In the genomic region with DNA sequence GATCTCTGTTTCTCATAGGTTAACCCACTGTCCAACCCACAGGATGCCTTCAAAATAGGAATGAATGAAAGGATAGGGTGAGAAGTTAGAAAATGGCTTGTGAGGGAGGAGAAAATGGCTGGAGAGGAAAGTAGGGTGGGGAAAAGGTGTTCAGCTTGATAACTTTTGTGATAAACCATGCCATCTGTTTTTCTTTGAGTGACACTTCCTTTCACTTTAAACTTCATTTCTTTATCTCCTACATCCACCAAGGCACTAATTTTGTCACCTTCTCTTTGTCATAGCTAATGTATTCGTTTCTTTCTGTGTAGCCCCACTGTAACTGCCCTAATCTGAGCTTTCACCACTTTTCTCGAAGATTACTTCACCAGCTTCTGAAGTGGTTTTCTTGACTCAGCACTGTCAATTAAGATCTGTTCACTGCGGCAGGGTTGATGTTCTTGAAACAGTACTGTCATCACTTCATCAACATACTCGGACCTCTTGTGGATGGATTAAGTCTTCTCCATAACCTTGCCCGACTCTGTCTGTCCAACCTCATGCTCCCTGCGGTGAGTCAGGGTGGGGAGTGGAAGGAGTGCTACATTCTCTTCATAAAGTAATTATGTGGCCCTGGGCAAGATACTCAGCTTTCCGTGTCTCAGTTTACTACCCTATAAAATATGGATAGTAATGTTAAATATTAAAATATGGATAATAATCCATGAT, we compare ENCODE assay signal across 1 cellular context.
A peak's percentile ranks its signal among the peaks of the same experiment; 100 is the strongest.
TF ChIP-seq lines count a peak whose summit lies in the region.

No MANE protein-coding gene starts in this region.

TF ChIP-seq in K562, 482 proteins besides CTCF, POLR2A, EP300 and RAD21 (continued from another document and continues in another):
- TF ChIP-seq, protein P1, sequence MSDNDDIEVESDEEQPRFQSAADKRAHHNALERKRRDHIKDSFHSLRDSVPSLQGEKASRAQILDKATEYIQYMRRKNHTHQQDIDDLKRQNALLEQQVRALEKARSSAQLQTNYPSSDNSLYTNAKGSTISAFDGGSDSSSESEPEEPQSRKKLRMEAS (CRISPR knock-in tag; IDR thresholded peaks at IDR 0.05): peak; percentile 31; the same call in 1 of the 2 replicates
- TF ChIP-seq, protein P2, sequence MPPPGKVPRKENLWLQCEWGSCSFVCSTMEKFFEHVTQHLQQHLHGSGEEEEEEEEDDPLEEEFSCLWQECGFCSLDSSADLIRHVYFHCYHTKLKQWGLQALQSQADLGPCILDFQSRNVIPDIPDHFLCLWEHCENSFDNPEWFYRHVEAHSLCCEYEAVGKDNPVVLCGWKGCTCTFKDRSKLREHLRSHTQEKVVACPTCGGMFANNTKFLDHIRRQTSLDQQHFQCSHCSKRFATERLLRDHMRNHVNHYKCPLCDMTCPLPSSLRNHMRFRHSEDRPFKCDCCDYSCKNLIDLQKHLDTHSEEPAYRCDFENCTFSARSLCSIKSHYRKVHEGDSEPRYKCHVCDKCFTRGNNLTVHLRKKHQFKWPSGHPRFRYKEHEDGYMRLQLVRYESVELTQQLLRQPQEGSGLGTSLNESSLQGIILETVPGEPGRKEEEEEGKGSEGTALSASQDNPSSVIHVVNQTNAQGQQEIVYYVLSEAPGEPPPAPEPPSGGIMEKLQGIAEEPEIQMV (tag; conservative IDR thresholded peaks at IDR 0.05; ENCODE audit: low read depth): no peak
- no peak for TF ChIP-seq MXI1 (IDR thresholded peaks at IDR 0.05; ENCODE audit: low read depth, low read length)
- no peak for TF ChIP-seq NR2F6 (CRISPR knock-in tag; IDR thresholded peaks at IDR 0.05)
- TF ChIP-seq, protein P3, sequence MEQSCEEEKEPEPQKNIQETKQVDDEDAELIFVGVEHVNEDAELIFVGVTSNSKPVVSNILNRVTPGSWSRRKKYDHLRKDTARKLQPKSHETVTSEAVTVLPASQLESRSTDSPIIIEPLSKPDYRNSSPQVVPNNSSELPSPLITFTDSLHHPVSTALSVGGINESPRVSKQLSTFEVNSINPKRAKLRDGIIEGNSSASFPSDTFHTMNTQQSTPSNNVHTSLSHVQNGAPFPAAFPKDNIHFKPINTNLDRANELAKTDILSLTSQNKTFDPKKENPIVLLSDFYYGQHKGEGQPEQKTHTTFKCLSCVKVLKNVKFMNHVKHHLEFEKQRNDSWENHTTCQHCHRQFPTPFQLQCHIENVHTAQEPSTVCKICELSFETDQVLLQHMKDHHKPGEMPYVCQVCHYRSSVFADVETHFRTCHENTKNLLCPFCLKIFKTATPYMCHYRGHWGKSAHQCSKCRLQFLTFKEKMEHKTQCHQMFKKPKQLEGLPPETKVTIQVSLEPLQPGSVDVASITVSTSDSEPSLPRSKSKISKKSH (CRISPR knock-in tag; IDR thresholded peaks at IDR 0.05): no peak
- TF ChIP-seq NFIX (CRISPR knock-in tag; IDR thresholded peaks at IDR 0.05; ENCODE audit: low read depth): no peak
- peak; percentile 75; the same call in 1 of the 2 replicates for TF ChIP-seq TCF7L2 (IDR thresholded peaks at IDR 0.05; ENCODE audit: low read depth, low read length)
- TF ChIP-seq, protein P4, sequence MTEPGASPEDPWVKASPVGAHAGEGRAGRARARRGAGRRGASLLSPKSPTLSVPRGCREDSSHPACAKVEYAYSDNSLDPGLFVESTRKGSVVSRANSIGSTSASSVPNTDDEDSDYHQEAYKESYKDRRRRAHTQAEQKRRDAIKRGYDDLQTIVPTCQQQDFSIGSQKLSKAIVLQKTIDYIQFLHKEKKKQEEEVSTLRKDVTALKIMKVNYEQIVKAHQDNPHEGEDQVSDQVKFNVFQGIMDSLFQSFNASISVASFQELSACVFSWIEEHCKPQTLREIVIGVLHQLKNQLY (CRISPR knock-in tag; conservative IDR thresholded peaks at IDR 0.05): no peak
- TF ChIP-seq EZH2 (IDR thresholded peaks at IDR 0.05; ENCODE audit: borderline replicate concordance, low read depth, low read length): no peak
- peak; percentile 81 for TF ChIP-seq TRIM28 (IDR thresholded peaks at IDR 0.05)
- TF ChIP-seq ZC3H11A (IDR thresholded peaks at IDR 0.05; ENCODE audit: low read depth, low read length): no peak
- no peak for TF ChIP-seq BMI1 (IDR thresholded peaks at IDR 0.05; ENCODE audit: low read length)
- TF ChIP-seq ZEB2 (IDR thresholded peaks at IDR 0.05): peak; percentile 99
- TF ChIP-seq ZNF324 (CRISPR knock-in tag; IDR thresholded peaks at IDR 0.05): no peak
- TF ChIP-seq, protein P5, sequence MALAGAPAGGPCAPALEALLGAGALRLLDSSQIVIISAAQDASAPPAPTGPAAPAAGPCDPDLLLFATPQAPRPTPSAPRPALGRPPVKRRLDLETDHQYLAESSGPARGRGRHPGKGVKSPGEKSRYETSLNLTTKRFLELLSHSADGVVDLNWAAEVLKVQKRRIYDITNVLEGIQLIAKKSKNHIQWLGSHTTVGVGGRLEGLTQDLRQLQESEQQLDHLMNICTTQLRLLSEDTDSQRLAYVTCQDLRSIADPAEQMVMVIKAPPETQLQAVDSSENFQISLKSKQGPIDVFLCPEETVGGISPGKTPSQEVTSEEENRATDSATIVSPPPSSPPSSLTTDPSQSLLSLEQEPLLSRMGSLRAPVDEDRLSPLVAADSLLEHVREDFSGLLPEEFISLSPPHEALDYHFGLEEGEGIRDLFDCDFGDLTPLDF (CRISPR knock-in tag; IDR thresholded peaks at IDR 0.05): no peak
- TF ChIP-seq, protein P6, sequence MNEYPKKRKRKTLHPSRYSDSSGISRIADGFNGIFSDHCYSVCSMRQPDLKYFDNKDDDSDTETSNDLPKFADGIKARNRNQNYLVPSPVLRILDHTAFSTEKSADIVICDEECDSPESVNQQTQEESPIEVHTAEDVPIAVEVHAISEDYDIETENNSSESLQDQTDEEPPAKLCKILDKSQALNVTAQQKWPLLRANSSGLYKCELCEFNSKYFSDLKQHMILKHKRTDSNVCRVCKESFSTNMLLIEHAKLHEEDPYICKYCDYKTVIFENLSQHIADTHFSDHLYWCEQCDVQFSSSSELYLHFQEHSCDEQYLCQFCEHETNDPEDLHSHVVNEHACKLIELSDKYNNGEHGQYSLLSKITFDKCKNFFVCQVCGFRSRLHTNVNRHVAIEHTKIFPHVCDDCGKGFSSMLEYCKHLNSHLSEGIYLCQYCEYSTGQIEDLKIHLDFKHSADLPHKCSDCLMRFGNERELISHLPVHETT (CRISPR knock-in tag; conservative IDR thresholded peaks at IDR 0.05 in 1 of 2, IDR thresholded peaks at IDR 0.05 in 1 of 2): peak in 1 of 2 experiments; percentile 86; a peak in 2 of 4 replicates
- no peak for TF ChIP-seq ZNF217 (CRISPR knock-in tag; IDR thresholded peaks at IDR 0.05)
- no peak for TF ChIP-seq RBM34 (IDR thresholded peaks at IDR 0.05; ENCODE audit: borderline replicate concordance, insufficient read depth, low read length)
- peak; percentile 58; the same call in 1 of the 2 replicates for TF ChIP-seq SPI1 (IDR thresholded peaks at IDR 0.05; ENCODE audit: borderline replicate concordance, low read depth, low read length)
- TF ChIP-seq, protein P7, sequence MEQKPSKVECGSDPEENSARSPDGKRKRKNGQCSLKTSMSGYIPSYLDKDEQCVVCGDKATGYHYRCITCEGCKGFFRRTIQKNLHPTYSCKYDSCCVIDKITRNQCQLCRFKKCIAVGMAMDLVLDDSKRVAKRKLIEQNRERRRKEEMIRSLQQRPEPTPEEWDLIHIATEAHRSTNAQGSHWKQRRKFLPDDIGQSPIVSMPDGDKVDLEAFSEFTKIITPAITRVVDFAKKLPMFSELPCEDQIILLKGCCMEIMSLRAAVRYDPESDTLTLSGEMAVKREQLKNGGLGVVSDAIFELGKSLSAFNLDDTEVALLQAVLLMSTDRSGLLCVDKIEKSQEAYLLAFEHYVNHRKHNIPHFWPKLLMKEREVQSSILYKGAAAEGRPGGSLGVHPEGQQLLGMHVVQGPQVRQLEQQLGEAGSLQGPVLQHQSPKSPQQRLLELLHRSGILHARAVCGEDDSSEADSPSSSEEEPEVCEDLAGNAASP (IDR thresholded peaks at IDR 0.05): no peak
- no peak for TF ChIP-seq PHF8 (IDR thresholded peaks at IDR 0.05; ENCODE audit: borderline replicate concordance, low read length)
- TF ChIP-seq HDGF (IDR thresholded peaks at IDR 0.05): no peak
- no peak for TF ChIP-seq LCOR (CRISPR knock-in tag; IDR thresholded peaks at IDR 0.05)
- TF ChIP-seq, protein P8, sequence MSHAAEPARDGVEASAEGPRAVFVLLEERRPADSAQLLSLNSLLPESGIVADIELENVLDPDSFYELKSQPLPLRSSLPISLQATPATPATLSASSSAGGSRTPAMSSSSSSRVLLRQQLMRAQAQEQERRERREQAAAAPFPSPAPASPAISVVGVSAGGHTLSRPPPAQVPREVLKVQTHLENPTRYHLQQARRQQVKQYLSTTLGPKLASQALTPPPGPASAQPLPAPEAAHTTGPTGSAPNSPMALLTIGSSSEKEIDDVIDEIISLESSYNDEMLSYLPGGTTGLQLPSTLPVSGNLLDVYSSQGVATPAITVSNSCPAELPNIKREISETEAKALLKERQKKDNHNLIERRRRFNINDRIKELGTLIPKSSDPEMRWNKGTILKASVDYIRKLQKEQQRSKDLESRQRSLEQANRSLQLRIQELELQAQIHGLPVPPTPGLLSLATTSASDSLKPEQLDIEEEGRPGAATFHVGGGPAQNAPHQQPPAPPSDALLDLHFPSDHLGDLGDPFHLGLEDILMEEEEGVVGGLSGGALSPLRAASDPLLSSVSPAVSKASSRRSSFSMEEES (CRISPR knock-in tag; IDR thresholded peaks at IDR 0.05): no peak
- peak; percentile 89; the same call in 1 of the 2 replicates for TF ChIP-seq NFATC3 (IDR thresholded peaks at IDR 0.05)
- TF ChIP-seq RBM39 (optimal IDR thresholded peaks at IDR 0.05; ENCODE audit: low read depth, low read length): no peak
- TF ChIP-seq, protein P9, sequence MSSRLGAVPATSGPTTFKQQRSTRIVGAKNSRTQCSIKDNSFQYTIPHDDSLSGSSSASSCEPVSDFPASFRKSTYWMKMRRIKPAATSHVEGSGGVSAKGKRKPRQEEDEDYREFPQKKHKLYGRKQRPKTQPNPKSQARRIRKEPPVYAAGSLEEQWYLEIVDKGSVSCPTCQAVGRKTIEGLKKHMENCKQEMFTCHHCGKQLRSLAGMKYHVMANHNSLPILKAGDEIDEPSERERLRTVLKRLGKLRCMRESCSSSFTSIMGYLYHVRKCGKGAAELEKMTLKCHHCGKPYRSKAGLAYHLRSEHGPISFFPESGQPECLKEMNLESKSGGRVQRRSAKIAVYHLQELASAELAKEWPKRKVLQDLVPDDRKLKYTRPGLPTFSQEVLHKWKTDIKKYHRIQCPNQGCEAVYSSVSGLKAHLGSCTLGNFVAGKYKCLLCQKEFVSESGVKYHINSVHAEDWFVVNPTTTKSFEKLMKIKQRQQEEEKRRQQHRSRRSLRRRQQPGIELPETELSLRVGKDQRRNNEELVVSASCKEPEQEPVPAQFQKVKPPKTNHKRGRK (tag; IDR thresholded peaks at IDR 0.05): no peak
- TF ChIP-seq ZNF347 (CRISPR knock-in tag; IDR thresholded peaks at IDR 0.05; ENCODE audit: low read depth): no peak
- peak in 2 of 3 experiments; percentile 64 to 93 for TF ChIP-seq YY1 (IDR thresholded peaks at IDR 0.05; ENCODE audit: borderline replicate concordance in 1 of 3, control insufficient read depth in 1 of 3, extremely low read depth in 1 of 3, insufficient read depth in 3 of 3, insufficient read length in 1 of 3, insufficient replicate concordance in 2 of 3, low read depth in 1 of 3, low read length in 2 of 3)
- TF ChIP-seq ZNF408 (CRISPR knock-in tag; IDR thresholded peaks at IDR 0.05; ENCODE audit: low read depth): no peak
- no peak; the same call in 1 of the 2 replicates for TF ChIP-seq TARDBP (IDR thresholded peaks at IDR 0.05)
- TF ChIP-seq, protein P10, sequence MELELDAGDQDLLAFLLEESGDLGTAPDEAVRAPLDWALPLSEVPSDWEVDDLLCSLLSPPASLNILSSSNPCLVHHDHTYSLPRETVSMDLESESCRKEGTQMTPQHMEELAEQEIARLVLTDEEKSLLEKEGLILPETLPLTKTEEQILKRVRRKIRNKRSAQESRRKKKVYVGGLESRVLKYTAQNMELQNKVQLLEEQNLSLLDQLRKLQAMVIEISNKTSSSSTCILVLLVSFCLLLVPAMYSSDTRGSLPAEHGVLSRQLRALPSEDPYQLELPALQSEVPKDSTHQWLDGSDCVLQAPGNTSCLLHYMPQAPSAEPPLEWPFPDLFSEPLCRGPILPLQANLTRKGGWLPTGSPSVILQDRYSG (tag; conservative IDR thresholded peaks at IDR 0.05; ENCODE audit: low read depth): no peak
- no peak for TF ChIP-seq DDX20 (tag; IDR thresholded peaks at IDR 0.05; ENCODE audit: low read depth)
- TF ChIP-seq, protein P11, sequence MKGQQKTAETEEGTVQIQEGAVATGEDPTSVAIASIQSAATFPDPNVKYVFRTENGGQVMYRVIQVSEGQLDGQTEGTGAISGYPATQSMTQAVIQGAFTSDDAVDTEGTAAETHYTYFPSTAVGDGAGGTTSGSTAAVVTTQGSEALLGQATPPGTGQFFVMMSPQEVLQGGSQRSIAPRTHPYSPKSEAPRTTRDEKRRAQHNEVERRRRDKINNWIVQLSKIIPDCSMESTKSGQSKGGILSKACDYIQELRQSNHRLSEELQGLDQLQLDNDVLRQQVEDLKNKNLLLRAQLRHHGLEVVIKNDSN (CRISPR knock-in tag; IDR thresholded peaks at IDR 0.05): no peak
- no peak for TF ChIP-seq GABPB1 (CRISPR knock-in tag; IDR thresholded peaks at IDR 0.05)
- TF ChIP-seq, protein P12, sequence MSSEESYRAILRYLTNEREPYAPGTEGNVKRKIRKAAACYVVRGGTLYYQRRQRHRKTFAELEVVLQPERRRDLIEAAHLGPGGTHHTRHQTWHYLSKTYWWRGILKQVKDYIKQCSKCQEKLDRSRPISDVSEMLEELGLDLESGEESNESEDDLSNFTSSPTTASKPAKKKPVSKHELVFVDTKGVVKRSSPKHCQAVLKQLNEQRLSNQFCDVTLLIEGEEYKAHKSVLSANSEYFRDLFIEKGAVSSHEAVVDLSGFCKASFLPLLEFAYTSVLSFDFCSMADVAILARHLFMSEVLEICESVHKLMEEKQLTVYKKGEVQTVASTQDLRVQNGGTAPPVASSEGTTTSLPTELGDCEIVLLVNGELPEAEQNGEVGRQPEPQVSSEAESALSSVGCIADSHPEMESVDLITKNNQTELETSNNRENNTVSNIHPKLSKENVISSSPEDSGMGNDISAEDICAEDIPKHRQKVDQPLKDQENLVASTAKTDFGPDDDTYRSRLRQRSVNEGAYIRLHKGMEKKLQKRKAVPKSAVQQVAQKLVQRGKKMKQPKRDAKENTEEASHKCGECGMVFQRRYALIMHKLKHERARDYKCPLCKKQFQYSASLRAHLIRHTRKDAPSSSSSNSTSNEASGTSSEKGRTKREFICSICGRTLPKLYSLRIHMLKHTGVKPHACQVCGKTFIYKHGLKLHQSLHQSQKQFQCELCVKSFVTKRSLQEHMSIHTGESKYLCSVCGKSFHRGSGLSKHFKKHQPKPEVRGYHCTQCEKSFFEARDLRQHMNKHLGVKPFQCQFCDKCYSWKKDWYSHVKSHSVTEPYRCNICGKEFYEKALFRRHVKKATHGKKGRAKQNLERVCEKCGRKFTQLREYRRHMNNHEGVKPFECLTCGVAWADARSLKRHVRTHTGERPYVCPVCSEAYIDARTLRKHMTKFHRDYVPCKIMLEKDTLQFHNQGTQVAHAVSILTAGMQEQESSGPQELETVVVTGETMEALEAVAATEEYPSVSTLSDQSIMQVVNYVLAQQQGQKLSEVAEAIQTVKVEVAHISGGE (CRISPR knock-in tag; IDR thresholded peaks at IDR 0.05): peak in 1 of 3 experiments; percentile 70; a peak in 2 of 6 replicates
- TF ChIP-seq ERF (CRISPR knock-in tag; IDR thresholded peaks at IDR 0.05): no peak
- TF ChIP-seq SMARCA4 (IDR thresholded peaks at IDR 0.05): peak; percentile 97
- peak; percentile 64; the same call in 1 of the 2 replicates for TF ChIP-seq MBD2 (IDR thresholded peaks at IDR 0.05; ENCODE audit: borderline replicate concordance, low read depth)
- no peak for TF ChIP-seq ZNF79 (CRISPR knock-in tag; IDR thresholded peaks at IDR 0.05; ENCODE audit: low read depth)
- TF ChIP-seq RHOXF2B (CRISPR knock-in tag; conservative IDR thresholded peaks at IDR 0.05): no peak
- no peak for TF ChIP-seq RUNX1 (IDR thresholded peaks at IDR 0.05; ENCODE audit: low read depth)
- no peak for TF ChIP-seq KLF1 (tag; IDR thresholded peaks at IDR 0.05)
